8 cellular contexts compared by ENCODE assay signal in genomic region chr9:69122086-69122390, GRCh38. TPM values are rescaled to one million over a fixed set of nuclear protein-coding genes. Genes with fewer than 3 reads are reported as not detected.
DNase-seq lines count a peak whose midpoint lies in the region; ATAC-seq lines count a peak whose summit lies in the region.

No MANE protein-coding gene starts in this region.

- peak overlapping the region; percentile 99 for H3K4me2 ChIP-seq in GM23248 (ENCODE audit: unreplicated experiment)

- peaks cover 9% of the 10 kb centered on the region for H3K4me1 Mint-ChIP-seq in central memory CD8-positive, alpha-beta T cell

- H3K36me3 Mint-ChIP-seq in central memory CD8-positive, alpha-beta T cell (ENCODE audit: insufficient read depth): peaks cover 1% of the 10 kb centered on the region

- no peaks in the 10 kb centered on the region for H3K9me3 ChIP-seq in GM23248 (ENCODE audit: low read depth)

- no peaks in the 10 kb centered on the region for H4K20me1 ChIP-seq in GM23248 (ENCODE audit: insufficient read depth)

- peak overlapping the region; percentile 90 for H3K4me3 ChIP-seq in GM23248
- peak overlapping the region; percentile 53 to 77 (median 65) for H3K4me3 ChIP-seq in skin epidermis

- H3K27ac Mint-ChIP-seq in central memory CD8-positive, alpha-beta T cell (ENCODE audit: low read depth): no peak overlapping the region

- in situ Hi-C loops in GM23248 (cut with MboI): no loop called here

- peaks cover 7% of the 10 kb centered on the region; the same call in 1 of the 2 replicates for H3F3A ChIP-seq in GM23248 (ENCODE audit: insufficient read depth)

- ATAC-seq in central memory CD8-positive, alpha-beta T cell (replicated peaks; ENCODE audit: extremely low read depth, poor library complexity, severe bottlenecking): peak; percentile 67

- H3K36me3 ChIP-seq in GM23248 (ENCODE audit: low read depth): no peaks in the 10 kb centered on the region

- no peaks in the 10 kb centered on the region for H3K9me3 Mint-ChIP-seq in central memory CD8-positive, alpha-beta T cell

- H3K27me3 ChIP-seq in GM23248 (replicated peaks; ENCODE audit: insufficient read depth): no peaks in the 10 kb centered on the region

- no peak overlapping the region for H3K27ac ChIP-seq in GM23248
- H3K27ac ChIP-seq in skin epidermis: peak overlapping the region; percentile 40 to 92 (median 83)

- peak overlapping the region; percentile 54 for H3K9ac ChIP-seq in GM23248

- H3K79me2 ChIP-seq in GM23248 (ENCODE audit: insufficient read depth): no peaks in the 10 kb centered on the region

- H3K9me2 ChIP-seq in GM23248 (ENCODE audit: insufficient read depth): no peaks in the 10 kb centered on the region

- peak overlapping the region; percentile 87 for H3K4me3 Mint-ChIP-seq in central memory CD8-positive, alpha-beta T cell

- peak overlapping the region; percentile 77 for H2AFZ ChIP-seq in GM23248

- 1 to 2% methylated on average over 17 of the region's 17 CpGs for WGBS in GM23248 (ENCODE audit: low coverage in 1 of 2, low lambda C conversion rate in 2 of 2, missing lambda C conversion rate in 2 of 2), 2 experiments

- peak; percentile 78 for DNase-seq in ELR (ENCODE audit: low read depth)
- DNase-seq in GM23248: peak; percentile 82
- peak; percentile 33 for DNase-seq in LHCN-M2 (ENCODE audit: low read depth)
- DNase-seq in UCSD-AML1 (lab: John Stamatoyannopoulos, UW; ENCODE audit: unreplicated experiment): peak; percentile 73
- no peak for DNase-seq in central memory CD8-positive, alpha-beta T cell (ENCODE audit: low spot score in 2 of 2)
- DNase-seq in iris pigment epithelial cell (ENCODE audit: low read depth): peak; percentile 80
- DNase-seq in SW 1271 (lab: John Stamatoyannopoulos, UW): no peak

- peaks cover 5% of the 10 kb centered on the region; the same call in 1 of the 2 replicates for H3K4me1 ChIP-seq in GM23248 (ENCODE audit: insufficient read depth)

- H3K27me3 Mint-ChIP-seq in central memory CD8-positive, alpha-beta T cell: no peaks in the 10 kb centered on the region

RNA-seq across cellular contexts. Expression of gene TJP2, which starts 52.0 kb away (rescaled TPM):
- 8.6 and 22.0 TPM in 2 replicates for total RNA-seq in GM23248 (2014; rRNA removed; shearing (Covaris generic))
- polyA plus RNA-seq in GM23248 (2016; fragmentation: Nextera tagmentation; extraction: Ambion mirVana): 5.5 TPM in 2 replicates
- 25.7 and 28.2 TPM in 2 replicates for total RNA-seq in LHCN-M2 (2014; rRNA removed)
- polyA plus RNA-seq in LHCN-M2 (2012): 16.9 TPM

Comparison
In these comparisons a context has a peak if more than half of its experiments do, and no peak if none do; other contexts are left out.
1. DNase-seq: peak in ELR (single experiment), GM23248 (single experiment), LHCN-M2 (single experiment), UCSD-AML1 (single experiment) and iris pigment epithelial cell (single experiment); none in central memory CD8-positive, alpha-beta T cell (0 of 2) and SW 1271 (0 of 2).